Comparison of ENCODE assay signal across 10 cellular contexts in the genomic region with DNA sequence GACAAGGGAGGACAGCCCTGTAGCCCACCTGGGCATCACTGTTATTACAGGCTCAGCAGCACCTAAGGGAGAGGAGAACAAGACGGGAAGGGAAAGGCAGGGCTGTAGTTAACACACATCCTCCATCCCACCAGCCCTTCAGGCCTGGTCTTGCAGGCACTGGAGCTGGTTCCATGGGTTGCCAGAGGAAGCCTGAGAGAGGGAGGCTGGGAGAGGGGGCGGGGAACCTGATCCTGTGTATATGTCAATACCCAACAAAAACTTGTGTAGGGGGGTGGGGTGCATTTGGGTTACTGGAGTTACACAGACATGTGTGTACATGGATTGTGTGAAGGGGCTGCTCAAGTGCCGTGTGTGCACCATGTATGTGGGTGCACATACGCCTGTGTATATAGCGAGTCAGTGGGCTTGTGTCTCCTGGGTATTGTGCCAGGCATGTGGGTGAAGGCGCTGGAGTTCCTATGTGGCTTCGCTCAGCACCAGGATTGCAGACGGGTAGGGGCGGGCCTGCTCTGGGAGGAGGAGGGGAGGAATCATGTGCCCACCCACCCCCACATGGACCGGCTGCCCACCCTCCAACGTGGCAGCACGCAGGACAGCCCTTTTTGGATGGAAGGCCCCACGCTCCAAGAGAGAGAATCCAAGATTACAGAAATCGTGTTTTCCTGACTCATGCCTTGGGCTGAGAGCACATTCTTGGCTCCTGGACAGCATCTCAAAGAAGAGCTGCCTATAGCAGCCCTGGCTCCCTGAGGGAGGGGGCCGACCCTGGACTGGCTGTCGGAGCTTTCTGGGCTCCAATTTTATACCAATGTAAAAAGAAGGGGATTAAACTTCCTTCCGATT. TPM values are rescaled to one million over a fixed set of nuclear protein-coding genes. Genes with fewer than 3 reads are reported as not detected.
A peak's percentile ranks its signal among the peaks of the same experiment; 100 is the strongest.
DNase-seq lines count a peak whose midpoint lies in the region; ATAC-seq, FAIRE-seq and TF ChIP-seq lines count a peak whose summit lies in the region.
"Had no signal": no experiment of that assay in that cellular context is flagged by ENCODE, and none has a peak within 500 bp of the region (broad histone marks: within the 10 kb centered on the region; RNA-seq: fewer than 3 reads in every experiment).

No MANE protein-coding gene starts in this region.

- H3K9me3 Mint-ChIP-seq in nephron, result no peaks in the 10 kb centered on the region

- H3K27me3 Mint-ChIP-seq in nephron (ENCODE audit: low read depth), result peaks cover 4% of the 10 kb centered on the region

- peak overlapping the region in 1 of 3 experiments; percentile 55 for H3K4me3 Mint-ChIP-seq in nephron
- H3K4me3 Mint-ChIP-seq: B cell had no signal

- DNase-seq in A172 (ENCODE audit: low spot score), result peak; percentile 83
- peak; percentile 28 for DNase-seq in RCC 7860 (ENCODE audit: low spot score)
- DNase-seq in RPMI8226, result no peak
- DNase-seq in T-helper 2 cell, result no peak
- DNase-seq in DMS153 treated with DMSO at 0.1 percent for 48 hours (lab: John Stamatoyannopoulos, UW; ENCODE audit: unreplicated experiment), result no peak
- DNase-seq: activated gamma-delta T cell had no signal

- no peak for FAIRE-seq in RCC 7860 (lab: Jason Lieb, UNC)

- ATAC-seq in esophagus mucosa, result peak; percentile 24
- no peak for ATAC-seq in GM18511 (IDR thresholded peaks at IDR 0.05; ENCODE audit: unreplicated experiment)

- no peak for TF ChIP-seq CTCF in nephron (IDR thresholded peaks at IDR 0.05; ENCODE audit: unreplicated experiment in 3 of 3)

- no peaks in the 10 kb centered on the region for H3K36me3 Mint-ChIP-seq in nephron (ENCODE audit: low read depth)

- peaks cover 68% of the 10 kb centered on the region for H3K4me1 Mint-ChIP-seq in nephron

- peak overlapping the region; percentile 99 to 100 (median 100) for H3K27ac Mint-ChIP-seq in nephron
- H3K27ac Mint-ChIP-seq: B cell had no signal

RNA-seq across cellular contexts. Expression of gene SERPINH1, which starts 4.2 kb away (rescaled TPM):
- total RNA-seq in A172 (2014; rRNA removed; shearing (Covaris generic)), result 387 and 394 TPM in 2 replicates
- 23.8 TPM for total RNA-seq in esophagus mucosa

RNA-seq across cellular contexts. Expression of gene GDPD5, which starts 32.1 kb away (rescaled TPM):
- 33.7 and 49.4 TPM in 2 replicates for total RNA-seq in A172 (2014; rRNA removed; shearing (Covaris generic))
- total RNA-seq in esophagus mucosa, result 1.0 TPM

Comparison
In these comparisons a context has a peak if more than half of its experiments do, and no peak if none do; other contexts are left out.
1. DNase-seq: peak in A172 (single experiment) and RCC 7860 (single experiment); none in RPMI8226 (single experiment), T-helper 2 cell (0 of 5) and DMS153 treated with DMSO at 0.1 percent for 48 hours (single experiment).
2. RNA of gene SERPINH1, which starts 4.2 kb away (total RNA-seq): 387 to 394 TPM in A172; 23.8 TPM in esophagus mucosa (single experiment); every median in the first group is over 10 times any median in the second.
3. RNA of gene GDPD5, which starts 32.1 kb away (total RNA-seq): 33.7 to 49.4 TPM in A172; 1.0 TPM in esophagus mucosa (single experiment); every median in the first group is over 10 times any median in the second.